ENCODE assay signal across 12 cellular contexts in the genomic region with DNA sequence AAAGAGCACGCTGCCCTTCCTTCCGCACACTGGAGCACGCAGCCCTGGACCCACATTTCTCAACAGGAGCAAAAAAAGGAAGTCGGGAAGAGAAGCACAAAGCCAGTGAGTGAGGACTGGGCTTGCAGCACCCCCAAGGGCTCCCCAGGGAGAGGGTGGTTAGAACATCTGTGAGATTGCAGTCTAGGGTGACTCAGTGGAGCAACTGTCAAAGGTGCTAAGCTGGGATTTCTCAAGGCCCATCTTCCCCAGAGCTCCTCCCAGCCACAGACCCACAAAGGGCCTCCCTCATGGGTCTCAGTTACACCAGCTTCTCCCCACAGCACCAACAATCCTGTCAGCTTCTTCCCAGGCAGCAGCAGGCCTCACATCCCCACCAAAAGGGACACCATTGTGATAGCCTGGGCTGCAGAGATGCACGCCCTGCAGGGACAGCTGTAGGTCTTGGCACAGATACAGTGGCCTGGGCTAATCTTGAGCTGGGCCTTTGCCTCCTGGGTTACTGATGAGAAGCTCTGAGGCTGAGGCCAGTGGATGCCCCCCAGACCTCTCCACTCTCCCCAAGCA. TPM values are rescaled to one million over a fixed set of nuclear protein-coding genes. Genes with fewer than 3 reads are reported as not detected.
DNase-seq lines count a peak whose midpoint lies in the region; ATAC-seq, FAIRE-seq and TF ChIP-seq lines count a peak whose summit lies in the region.
"Had no signal": no experiment of that assay in that cellular context is flagged by ENCODE, and none has a peak within 500 bp of the region (broad histone marks: within the 10 kb centered on the region; RNA-seq: fewer than 3 reads in every experiment).

No MANE protein-coding gene starts in this region.

- H2AFZ ChIP-seq in HepG2 (ENCODE audit: low read length), result no peak overlapping the region

- no peak overlapping the region for H3K4me2 ChIP-seq in HepG2 (ENCODE audit: low read depth, low read length)
- H3K4me2 ChIP-seq: KMS-11 had no signal

- POLR2A ChIA-PET in HepG2 (lab: Yijun Ruan, JAX), result no interaction called here

- no TSS peak for BruUV-seq in HepG2 (replicated peaks; lab: Mats Ljungman, UMichigan)

- no peak for TF ChIP-seq CTCF in liver (IDR thresholded peaks at IDR 0.05; ENCODE audit: low read depth, low read length, missing input control)
- TF ChIP-seq CTCF in HepG2 (CRISPR knock-in tag; IDR thresholded peaks at IDR 0.05), result no peak
- TF ChIP-seq CTCF in astrocyte of the spinal cord (IDR thresholded peaks at IDR 0.05; ENCODE audit: low read depth, low read length), result no peak

- H3K4me1 Mint-ChIP-seq in immature natural killer cell, result no peaks in the 10 kb centered on the region

- no peaks in the 10 kb centered on the region for H3K36me3 Mint-ChIP-seq in immature natural killer cell

- H3K27me3 Mint-ChIP-seq in immature natural killer cell (ENCODE audit: low read depth in 3 of 3), result peaks cover 0 to 7% (median 0%) of the 10 kb centered on the region in 3 donors

- H3K4me3 ChIP-seq in liver (ENCODE audit: low read depth in 1 of 3, low read length in 3 of 3) (no peak overlapping the region), HepG2 (replicated peaks in 1 of 3; ENCODE audit: insufficient read depth in 1 of 3, low read depth in 2 of 3, low read length in 3 of 3) (no peak overlapping the region), astrocyte of the spinal cord (ENCODE audit: low read depth, low read length) (no peak overlapping the region)

- no peak overlapping the region for H3K27ac Mint-ChIP-seq in immature natural killer cell
- H3K27ac Mint-ChIP-seq: B cell had no signal

- TF ChIP-seq EP300 in HepG2 (IDR thresholded peaks at IDR 0.05; ENCODE audit: low read depth in 2 of 2, low read length in 2 of 2) (no peak), HepG2 (CRISPR knock-in tag; IDR thresholded peaks at IDR 0.05; ENCODE audit: borderline replicate concordance) (no peak)

- no peak for ATAC-seq in HepG2
- ATAC-seq in left lobe of liver, result peak; percentile 48
- ATAC-seq in GM21717 (IDR thresholded peaks at IDR 0.05; ENCODE audit: unreplicated experiment), result no peak

- intact Hi-C loops in HepG2 (cut with micrococcal nuclease; ENCODE audit: unreplicated experiment), result no loop called here

- H3K79me2 ChIP-seq in HepG2 (ENCODE audit: insufficient read depth, low read length), result no peaks in the 10 kb centered on the region

- in situ Hi-C loops in HepG2 (cut with HindIII; ENCODE audit: extremely low pct_ligation_motif_present, low pct_unique_long_range_greater_than_20kb), result no loop called here
- in situ Hi-C loops in astrocyte of the spinal cord (cut with HindIII; ENCODE audit: low sequenced_read_pairs), result no loop called here

- H3K27ac ChIP-seq in liver (ENCODE audit: low read depth in 1 of 2, low read length in 2 of 2) (peak overlapping the region; percentile 14 to 43), HepG2 (ENCODE audit: extremely low read length, insufficient read depth, low read length) (no peak overlapping the region)
- H3K27ac ChIP-seq: KMS-11 had no signal

- H3K9me3 Mint-ChIP-seq in immature natural killer cell, result no peaks in the 10 kb centered on the region

- H3K27me3 ChIP-seq in liver (ENCODE audit: control insufficient read depth in 4 of 4, insufficient read depth in 4 of 4, low read length in 3 of 4) (no peaks in the 10 kb centered on the region), HepG2 (ENCODE audit: control insufficient read depth in 1 of 2, insufficient read depth in 2 of 2, low read length in 2 of 2) (peaks cover 2 to 5% of the 10 kb centered on the region in 2 experiments; a peak in 3 of 5 replicates)

- H3K9me3 ChIP-seq in liver (ENCODE audit: control insufficient read depth in 4 of 4, low read length in 3 of 4) (no peaks in the 10 kb centered on the region), HepG2 (ENCODE audit: low read length) (no peaks in the 10 kb centered on the region)

- no peak overlapping the region for H3K4me3 Mint-ChIP-seq in immature natural killer cell
- H3K4me3 Mint-ChIP-seq: B cell had no signal

- no peaks in the 10 kb centered on the region for H3K36me3 ChIP-seq in liver (ENCODE audit: control insufficient read depth in 4 of 4, insufficient read depth in 3 of 4, low read depth in 1 of 4, low read length in 3 of 4)
- no peaks in the 10 kb centered on the region for H3K36me3 ChIP-seq in HepG2 (replicated peaks in 1 of 2; ENCODE audit: control insufficient read depth in 1 of 2, insufficient read depth in 2 of 2, low read length in 2 of 2)

- H4K20me1 ChIP-seq in HepG2 (ENCODE audit: insufficient read depth, low read length), result no peaks in the 10 kb centered on the region

- CTCF ChIA-PET in HepG2 (lab: Yijun Ruan, JAX; ENCODE audit: low intra/inter-chr PET ratio, low total read pairs), result no interaction called here

- TF ChIP-seq RAD21 in liver (IDR thresholded peaks at IDR 0.05) (peak in 1 of 2 donors; percentile 25), HepG2 (CRISPR knock-in tag; IDR thresholded peaks at IDR 0.05) (no peak)

- DNase-seq in HepG2 (ENCODE audit: low spot score) (no peak), astrocyte of the spinal cord (ENCODE audit: low read depth, low spot score) (peak; percentile 31), left lobe of liver (ENCODE audit: low spot score) (no peak), GM19240 (ENCODE audit: insufficient read length, low spot score) (no peak), NCI-H1105 treated with DMSO at 0.1 percent for 48 hours (lab: John Stamatoyannopoulos, UW) (no peak), immature natural killer cell (no peak)
- DNase-seq: mesendoderm had no signal

- no peak for TF ChIP-seq POLR2A in HepG2 (IDR thresholded peaks at IDR 0.05; ENCODE audit: insufficient read depth in 1 of 2, low read depth in 2 of 2, low read length in 2 of 2)

- no peak for FAIRE-seq in HepG2 (lab: Jason Lieb, UNC)
- FAIRE-seq: TTC549 had no signal

- H3K4me1 ChIP-seq in liver (ENCODE audit: control insufficient read depth in 4 of 4, insufficient read depth in 4 of 4, low read length in 3 of 4), result peaks cover 0 to 8% (median 0%) of the 10 kb centered on the region in 4 donors
- H3K4me1 ChIP-seq in HepG2 (ENCODE audit: insufficient read depth, low read length), result no peaks in the 10 kb centered on the region

- WGBS in liver, result 78% methylated on average over 5 of the region's 5 CpGs
- 14% methylated on average over 5 of the region's 5 CpGs for WGBS in HepG2 (ENCODE audit: low lambda C conversion rate)

- no peak overlapping the region for H3K9ac ChIP-seq in liver (ENCODE audit: low read depth in 1 of 2, low read length in 2 of 2)
- H3K9ac ChIP-seq in HepG2 (ENCODE audit: insufficient read depth, low read depth, low read length), result no peak overlapping the region
- H3K9ac ChIP-seq: KMS-11 had no signal

TF ChIP-seq in HepG2, 621 proteins besides CTCF, POLR2A, EP300 and RAD21:
- no peak for TF ChIP-seq SMC3 (IDR thresholded peaks at IDR 0.05; ENCODE audit: low read length)
- no peak for TF ChIP-seq NFYC (CRISPR knock-in tag; IDR thresholded peaks at IDR 0.05)
- no peak for TF ChIP-seq ZNF44 (CRISPR knock-in tag; IDR thresholded peaks at IDR 0.05)
- no peak for TF ChIP-seq KDM1A (CRISPR knock-in tag; IDR thresholded peaks at IDR 0.05)
- TF ChIP-seq, protein P1, sequence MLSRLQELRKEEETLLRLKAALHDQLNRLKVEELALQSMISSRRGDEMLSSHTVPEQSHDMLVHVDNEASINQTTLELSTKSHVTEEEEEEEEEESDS (CRISPR knock-in tag; IDR thresholded peaks at IDR 0.05; ENCODE audit: borderline replicate concordance), result no peak
- TF ChIP-seq CENPX (CRISPR knock-in tag; IDR thresholded peaks at IDR 0.05), result no peak
- TF ChIP-seq, protein P2, sequence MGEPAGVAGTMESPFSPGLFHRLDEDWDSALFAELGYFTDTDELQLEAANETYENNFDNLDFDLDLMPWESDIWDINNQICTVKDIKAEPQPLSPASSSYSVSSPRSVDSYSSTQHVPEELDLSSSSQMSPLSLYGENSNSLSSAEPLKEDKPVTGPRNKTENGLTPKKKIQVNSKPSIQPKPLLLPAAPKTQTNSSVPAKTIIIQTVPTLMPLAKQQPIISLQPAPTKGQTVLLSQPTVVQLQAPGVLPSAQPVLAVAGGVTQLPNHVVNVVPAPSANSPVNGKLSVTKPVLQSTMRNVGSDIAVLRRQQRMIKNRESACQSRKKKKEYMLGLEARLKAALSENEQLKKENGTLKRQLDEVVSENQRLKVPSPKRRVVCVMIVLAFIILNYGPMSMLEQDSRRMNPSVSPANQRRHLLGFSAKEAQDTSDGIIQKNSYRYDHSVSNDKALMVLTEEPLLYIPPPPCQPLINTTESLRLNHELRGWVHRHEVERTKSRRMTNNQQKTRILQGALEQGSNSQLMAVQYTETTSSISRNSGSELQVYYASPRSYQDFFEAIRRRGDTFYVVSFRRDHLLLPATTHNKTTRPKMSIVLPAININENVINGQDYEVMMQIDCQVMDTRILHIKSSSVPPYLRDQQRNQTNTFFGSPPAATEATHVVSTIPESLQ (CRISPR knock-in tag; conservative IDR thresholded peaks at IDR 0.05), result no peak
TF ChIP-seq in HepG2: peak in this region for 0.

RNA-seq across cellular contexts. Expression of a gene that starts 39.6 kb away (rescaled TPM):
- total RNA-seq in liver (10 to 100 TPM; 15.0 to 16.0 TPM), HepG2 (2016; rRNA removed; fragmentation: Illumina TruSeq; extraction: Trizol) (not detected in 2 replicates), left lobe of liver (4.8 TPM)
- polyA plus RNA-seq in liver (1 to 10 TPM; 1.5 to 8.7 TPM), HepG2 (2011; rRNA removed) (not detected in 2 replicates), immature natural killer cell (under 1 TPM in 2 of 3 donors, not detected in 1; 0.18 to 0.71 TPM)
- total RNA-seq in HepG2 (2016; cell fraction: cytosol; rRNA removed; fragmentation: Illumina TruSeq; extraction: Trizol; ENCODE audit: low read depth), result not detected in 2 replicates
- not detected in 2 replicates for total RNA-seq in HepG2 (2016; cell fraction: insoluble cytoplasmic fraction; rRNA removed; fragmentation: Illumina TruSeq; extraction: Trizol)
- total RNA-seq in HepG2 (2016; cell fraction: membrane; rRNA removed; fragmentation: Illumina TruSeq; extraction: Trizol), result not detected in 2 replicates
- total RNA-seq in HepG2 (2016; cell fraction: nucleus; rRNA removed; fragmentation: Illumina TruSeq; extraction: Trizol), result not detected in 2 replicates
- polyA plus RNA-seq in HepG2 (2011; cell fraction: cytosol; rRNA removed), result 0.01 TPM in 2 replicates
- not detected in 2 replicates for polyA plus RNA-seq in HepG2 (2011; cell fraction: nucleus; rRNA removed)
- polyA plus RNA-seq in HepG2 (2012), result not detected in 2 replicates
- polyA plus RNA-seq in HepG2 (2016; cell fraction: cytosol; fragmentation: Illumina TruSeq; extraction: Trizol; ENCODE audit: low read depth), result not detected in 2 replicates
- not detected in 2 replicates for polyA plus RNA-seq in HepG2 (2016; cell fraction: insoluble cytoplasmic fraction; fragmentation: Illumina TruSeq; extraction: Trizol; ENCODE audit: low read depth)
- not detected in 2 replicates for polyA plus RNA-seq in HepG2 (2016; cell fraction: membrane; fragmentation: Illumina TruSeq; extraction: Trizol; ENCODE audit: low read depth)
- not detected in 2 replicates for polyA plus RNA-seq in HepG2 (2016; cell fraction: nucleus; fragmentation: Illumina TruSeq; extraction: Trizol; ENCODE audit: insufficient read depth, low read depth)
- polyA minus RNA-seq in HepG2 (2011; rRNA and poly(A)+ RNA removed; ENCODE audit: low replicate concordance), result not detected in 2 replicates
- not detected in 2 replicates for polyA minus RNA-seq in HepG2 (2011; cell fraction: cytosol; rRNA and poly(A)+ RNA removed)
- polyA minus RNA-seq in HepG2 (2011; cell fraction: nucleus; rRNA and poly(A)+ RNA removed), result not detected in 2 replicates
